26 cellular contexts compared by ENCODE assay signal in genomic region chr7:151891753-151892152, GRCh38.
"Had no signal": no experiment of that assay in that cellular context is flagged by ENCODE, and none has a peak within 500 bp of the region (broad histone marks: within the 10 kb centered on the region; RNA-seq: fewer than 3 reads in every experiment).

No MANE protein-coding gene starts in this region.

- DNase-seq: cerebellar nuclear complex; foreskin fibroblast; gastrocnemius medialis; lower lobe of right lung; naive thymus-derived CD8-positive, alpha-beta T cell; psoas muscle; right cardiac atrium; stimulated activated CD4-positive, alpha-beta T cell treated with anti-CD3 and anti-CD28 coated beads, Interleukin-1b, Interleukin-23, amount 100 ng/mL, for 48 hours; stimulated activated CD4-positive, alpha-beta T cell treated with anti-CD3 and anti-CD28 coated beads, Interleukin-4, amount 100 ng/mL, for 24 hours; stimulated activated naive CD4-positive, alpha-beta T cell treated with Interleukin-2 at 50 U/mL for 16 hours; thyroid gland; trophoblast cell had no signal

- H3K27me3 ChIP-seq: hepatocyte, thyroid gland, vagina had no signal

- FAIRE-seq: bronchial epithelial cell, colon, islet of Langerhans had no signal

- ATAC-seq: esophagus mucosa; gastrocnemius medialis; lower lobe of right lung; naive thymus-derived CD8-positive, alpha-beta T cell; psoas muscle; stimulated activated effector memory CD8-positive, alpha-beta T cell treated with anti-CD3 and anti-CD28 coated beads, Interleukin-12 subunit alpha, Interleukin-12 subunit beta, amount 100 ng/mL, for 72 hours had no signal

- H3K9me3 ChIP-seq: gastrocnemius medialis, heart left ventricle, lower lobe of right lung, neutrophil, psoas muscle, sigmoid colon, stomach, thyroid gland, vagina had no signal

- H3K4me3 Mint-ChIP-seq: dendritic cell treated with granulocyte-macrophage colony-stimulating factor and Interleukin-4, amounts not matched to agents 40 ng/mL and 50 ng/mL, for 4 days; naive thymus-derived CD8-positive, alpha-beta T cell; neural crest cell; stimulated activated effector memory CD8-positive, alpha-beta T cell treated with anti-CD3 and anti-CD28 coated beads, Interleukin-12 subunit alpha, Interleukin-12 subunit beta, amount 100 ng/mL, for 72 hours had no signal

- H3K36me3 Mint-ChIP-seq: naive thymus-derived CD8-positive, alpha-beta T cell; stimulated activated effector memory CD8-positive, alpha-beta T cell treated with anti-CD3 and anti-CD28 coated beads, Interleukin-12 subunit alpha, Interleukin-12 subunit beta, amount 100 ng/mL, for 72 hours had no signal

- H3K27ac ChIP-seq: epithelial cell of prostate, gastrocnemius medialis, hepatocyte, lower lobe of right lung, neutrophil, psoas muscle, sigmoid colon, stomach, thyroid gland, vagina had no signal

- H3K9me3 Mint-ChIP-seq: dendritic cell treated with granulocyte-macrophage colony-stimulating factor and Interleukin-4, amounts not matched to agents 40 ng/mL and 50 ng/mL, for 4 days; naive thymus-derived CD8-positive, alpha-beta T cell; neural crest cell; stimulated activated effector memory CD8-positive, alpha-beta T cell treated with anti-CD3 and anti-CD28 coated beads, Interleukin-12 subunit alpha, Interleukin-12 subunit beta, amount 100 ng/mL, for 72 hours had no signal

- H3K36me3 ChIP-seq: gastrocnemius medialis, heart left ventricle, lower lobe of right lung, neutrophil, sigmoid colon, stomach, thyroid gland, vagina had no signal

- H3K4me1 Mint-ChIP-seq: naive thymus-derived CD8-positive, alpha-beta T cell had no signal

- H3K27ac Mint-ChIP-seq: dendritic cell treated with granulocyte-macrophage colony-stimulating factor and Interleukin-4, amounts not matched to agents 40 ng/mL and 50 ng/mL, for 4 days; naive thymus-derived CD8-positive, alpha-beta T cell; stimulated activated effector memory CD8-positive, alpha-beta T cell treated with anti-CD3 and anti-CD28 coated beads, Interleukin-12 subunit alpha, Interleukin-12 subunit beta, amount 100 ng/mL, for 72 hours had no signal

- H3K4me3 ChIP-seq: gastrocnemius medialis, heart left ventricle, hepatocyte, lower lobe of right lung, psoas muscle, sigmoid colon, stomach, thyroid gland, vagina had no signal

- H3K4me1 ChIP-seq: gastrocnemius medialis, lower lobe of right lung, psoas muscle, sigmoid colon, thyroid gland had no signal

- H3K4me2 ChIP-seq: hepatocyte had no signal

- H2AFZ ChIP-seq: hepatocyte had no signal

- H3K79me2 ChIP-seq: hepatocyte had no signal
